11 cellular contexts compared by ENCODE assay signal in the genomic region with DNA sequence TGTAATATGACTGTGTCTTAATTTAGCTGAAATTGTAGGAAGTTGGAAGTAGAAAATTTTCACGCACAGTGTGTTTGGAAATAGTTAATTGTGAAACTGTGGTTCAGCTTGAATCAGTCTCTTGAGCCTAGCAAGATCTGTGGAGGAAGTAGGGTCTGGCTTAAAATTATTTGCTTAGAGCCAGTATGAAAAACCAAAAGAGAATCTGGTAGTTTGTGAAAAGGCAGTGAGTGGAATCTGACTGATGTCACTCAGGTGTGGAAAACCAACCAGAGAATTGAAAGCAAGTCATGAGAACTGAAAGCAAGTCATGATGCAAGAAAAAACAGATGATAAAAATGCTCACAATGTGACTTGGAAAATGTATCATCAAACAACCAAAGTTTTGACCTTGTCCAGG. TPM values are rescaled to one million over a fixed set of nuclear protein-coding genes. Genes with fewer than 3 reads are reported as not detected.
DNase-seq lines count a peak whose midpoint lies in the region; ATAC-seq and TF ChIP-seq lines count a peak whose summit lies in the region.
"Had no signal": no experiment of that assay in that cellular context is flagged by ENCODE, and none has a peak within 500 bp of the region (broad histone marks: within the 10 kb centered on the region; RNA-seq: fewer than 3 reads in every experiment).

No MANE protein-coding gene starts in this region.

- no peak overlapping the region for H3K27ac Mint-ChIP-seq in activated CD8-positive, alpha-beta T cell treated with anti-CD3 and anti-CD28 coated beads for 36 hours
- no peak overlapping the region for H3K27ac Mint-ChIP-seq in activated CD8-positive, alpha-beta T cell treated with anti-CD3 and anti-CD28 coated beads, Interleukin-2, amount 10 ng/mL, durations not matched to agents 7 days and 5 days
- peak overlapping the region; percentile 31 for H3K27ac Mint-ChIP-seq in stimulated activated naive B cell treated with anti-CD40 and anti-IgM and Interleukin-4, amounts not matched to agents 10 μg/mL and 1 μg/mL and 100 μg/mL, for 72 hours
- H3K27ac Mint-ChIP-seq in activated CD4-positive, alpha-beta T cell treated with anti-CD3 and anti-CD28 coated beads, Interleukin-2, amount 10 ng/mL, durations not matched to agents 7 days and 5 days = no peak overlapping the region

- H3K27me3 ChIP-seq in thyroid gland = no peaks in the 10 kb centered on the region

- H3K9me3 Mint-ChIP-seq in activated CD8-positive, alpha-beta T cell treated with anti-CD3 and anti-CD28 coated beads for 36 hours = no peaks in the 10 kb centered on the region
- H3K9me3 Mint-ChIP-seq in activated CD8-positive, alpha-beta T cell treated with anti-CD3 and anti-CD28 coated beads, Interleukin-2, amount 10 ng/mL, durations not matched to agents 7 days and 5 days (ENCODE audit: insufficient read depth) = peaks cover 7% of the 10 kb centered on the region
- H3K9me3 Mint-ChIP-seq in stimulated activated naive B cell treated with anti-CD40 and anti-IgM and Interleukin-4, amounts not matched to agents 10 μg/mL and 1 μg/mL and 100 μg/mL, for 72 hours = no peaks in the 10 kb centered on the region
- H3K9me3 Mint-ChIP-seq in activated CD4-positive, alpha-beta T cell treated with anti-CD3 and anti-CD28 coated beads, Interleukin-2, amount 10 ng/mL, durations not matched to agents 7 days and 5 days = peaks cover 4% of the 10 kb centered on the region

- peaks cover 9% of the 10 kb centered on the region for H3K4me1 Mint-ChIP-seq in activated CD8-positive, alpha-beta T cell treated with anti-CD3 and anti-CD28 coated beads for 36 hours (ENCODE audit: low read depth)
- no peaks in the 10 kb centered on the region for H3K4me1 Mint-ChIP-seq in activated CD8-positive, alpha-beta T cell treated with anti-CD3 and anti-CD28 coated beads, Interleukin-2, amount 10 ng/mL, durations not matched to agents 7 days and 5 days (ENCODE audit: low read depth)
- peaks cover 8 to 16% of the 10 kb centered on the region in 2 donors for H3K4me1 Mint-ChIP-seq in stimulated activated naive B cell treated with anti-CD40 and anti-IgM and Interleukin-4, amounts not matched to agents 10 μg/mL and 1 μg/mL and 100 μg/mL, for 72 hours
- peaks cover 3% of the 10 kb centered on the region for H3K4me1 Mint-ChIP-seq in activated CD4-positive, alpha-beta T cell treated with anti-CD3 and anti-CD28 coated beads, Interleukin-2, amount 10 ng/mL, durations not matched to agents 7 days and 5 days

- no peak overlapping the region for H3K27ac ChIP-seq in thyroid gland

- intact Hi-C loops in activated CD8-positive, alpha-beta T cell treated with anti-CD3 and anti-CD28 coated beads for 36 hours (cut with micrococcal nuclease) = no loop called here
- intact Hi-C loops in thyroid gland (cut with DNase I) = no loop called here

- H3K4me3 ChIP-seq in thyroid gland (replicated peaks in 1 of 3) = no peak overlapping the region

- peaks cover 3% of the 10 kb centered on the region for H3K27me3 Mint-ChIP-seq in activated CD8-positive, alpha-beta T cell treated with anti-CD3 and anti-CD28 coated beads for 36 hours
- H3K27me3 Mint-ChIP-seq in activated CD8-positive, alpha-beta T cell treated with anti-CD3 and anti-CD28 coated beads, Interleukin-2, amount 10 ng/mL, durations not matched to agents 7 days and 5 days (ENCODE audit: low read depth) = peaks cover 2% of the 10 kb centered on the region
- H3K27me3 Mint-ChIP-seq in stimulated activated naive B cell treated with anti-CD40 and anti-IgM and Interleukin-4, amounts not matched to agents 10 μg/mL and 1 μg/mL and 100 μg/mL, for 72 hours = no peaks in the 10 kb centered on the region
- peaks cover 2% of the 10 kb centered on the region for H3K27me3 Mint-ChIP-seq in activated CD4-positive, alpha-beta T cell treated with anti-CD3 and anti-CD28 coated beads, Interleukin-2, amount 10 ng/mL, durations not matched to agents 7 days and 5 days

- H3K36me3 ChIP-seq in thyroid gland = no peaks in the 10 kb centered on the region

- TF ChIP-seq CTCF in activated CD8-positive, alpha-beta T cell treated with anti-CD3 and anti-CD28 coated beads for 36 hours (IDR thresholded peaks at IDR 0.05) = no peak
- TF ChIP-seq CTCF in thyroid gland (IDR thresholded peaks at IDR 0.05) = no peak

- H3K9me3 ChIP-seq in thyroid gland = no peaks in the 10 kb centered on the region

- no peaks in the 10 kb centered on the region for H3K36me3 Mint-ChIP-seq in activated CD8-positive, alpha-beta T cell treated with anti-CD3 and anti-CD28 coated beads for 36 hours (ENCODE audit: low read depth)
- no peaks in the 10 kb centered on the region for H3K36me3 Mint-ChIP-seq in activated CD8-positive, alpha-beta T cell treated with anti-CD3 and anti-CD28 coated beads, Interleukin-2, amount 10 ng/mL, durations not matched to agents 7 days and 5 days (ENCODE audit: low read depth)
- H3K36me3 Mint-ChIP-seq in stimulated activated naive B cell treated with anti-CD40 and anti-IgM and Interleukin-4, amounts not matched to agents 10 μg/mL and 1 μg/mL and 100 μg/mL, for 72 hours = no peaks in the 10 kb centered on the region
- H3K36me3 Mint-ChIP-seq in activated CD4-positive, alpha-beta T cell treated with anti-CD3 and anti-CD28 coated beads, Interleukin-2, amount 10 ng/mL, durations not matched to agents 7 days and 5 days (ENCODE audit: low read depth) = no peaks in the 10 kb centered on the region

- CTCF ChIA-PET in activated CD8-positive, alpha-beta T cell treated with anti-CD3 and anti-CD28 coated beads for 36 hours (lab: Charles Lee) = interaction anchor here (0.9 to 1.2 kb wide), 2 partner anchors 15 kb away, joined by 4 to 5 read pairs; a partner anchor contains a TSS
- CTCF ChIA-PET in activated CD8-positive, alpha-beta T cell treated with anti-CD3 and anti-CD28 coated beads, Interleukin-2, amount 10 ng/mL, durations not matched to agents 7 days and 5 days (lab: Charles Lee) = no interaction called here
- CTCF ChIA-PET in activated CD4-positive, alpha-beta T cell treated with anti-CD3 and anti-CD28 coated beads, Interleukin-2, amount 10 ng/mL, durations not matched to agents 7 days and 5 days (lab: Charles Lee) = no interaction called here

- peak; percentile 55 for ATAC-seq in activated CD8-positive, alpha-beta T cell treated with anti-CD3 and anti-CD28 coated beads for 36 hours
- no peak for ATAC-seq in activated CD8-positive, alpha-beta T cell treated with anti-CD3 and anti-CD28 coated beads, Interleukin-2, amount 10 ng/mL, durations not matched to agents 7 days and 5 days
- peak; percentile 87 for ATAC-seq in HG02610 (IDR thresholded peaks at IDR 0.05; ENCODE audit: unreplicated experiment)
- ATAC-seq in HG03558 (IDR thresholded peaks at IDR 0.05; ENCODE audit: extremely low read depth, unreplicated experiment) = peak; percentile 62
- peak; percentile 82 to 86 for ATAC-seq in stimulated activated naive B cell treated with anti-CD40 and anti-IgM and Interleukin-4, amounts not matched to agents 10 μg/mL and 1 μg/mL and 100 μg/mL, for 72 hours (replicated peaks)

- no peak for DNase-seq in activated CD8-positive, alpha-beta T cell treated with anti-CD3 and anti-CD28 coated beads for 36 hours
- DNase-seq in activated CD8-positive, alpha-beta T cell treated with anti-CD3 and anti-CD28 coated beads, Interleukin-2, amount 10 ng/mL, durations not matched to agents 7 days and 5 days = no peak
- DNase-seq in stimulated activated naive B cell treated with anti-CD40 and anti-IgM and Interleukin-4, amounts not matched to agents 10 μg/mL and 1 μg/mL and 100 μg/mL, for 72 hours = no peak
- no peak for DNase-seq in iPS-NIHi11 (ENCODE audit: low spot score)
- DNase-seq in thyroid gland = no peak
- no peak for DNase-seq in activated CD4-positive, alpha-beta T cell treated with anti-CD3 and anti-CD28 coated beads, Interleukin-2, amount 10 ng/mL, durations not matched to agents 7 days and 5 days
- DNase-seq: caudate nucleus, GF-D8 had no signal

- H3K4me1 ChIP-seq in thyroid gland = no peaks in the 10 kb centered on the region

- WGBS in thyroid gland, 2 donors = 74 to 83% methylated on average over 1 of the region's 1 CpG

- no peak overlapping the region for H3K4me3 Mint-ChIP-seq in activated CD8-positive, alpha-beta T cell treated with anti-CD3 and anti-CD28 coated beads for 36 hours
- no peak overlapping the region for H3K4me3 Mint-ChIP-seq in activated CD8-positive, alpha-beta T cell treated with anti-CD3 and anti-CD28 coated beads, Interleukin-2, amount 10 ng/mL, durations not matched to agents 7 days and 5 days
- H3K4me3 Mint-ChIP-seq in stimulated activated naive B cell treated with anti-CD40 and anti-IgM and Interleukin-4, amounts not matched to agents 10 μg/mL and 1 μg/mL and 100 μg/mL, for 72 hours = peak overlapping the region in 1 of 2 donors; percentile 34
- no peak overlapping the region for H3K4me3 Mint-ChIP-seq in activated CD4-positive, alpha-beta T cell treated with anti-CD3 and anti-CD28 coated beads, Interleukin-2, amount 10 ng/mL, durations not matched to agents 7 days and 5 days

- TF ChIP-seq POLR2A in thyroid gland (IDR thresholded peaks at IDR 0.05) = no peak

- POLR2A ChIA-PET in activated CD8-positive, alpha-beta T cell treated with anti-CD3 and anti-CD28 coated beads for 36 hours (lab: Charles Lee) = no interaction called here
- POLR2A ChIA-PET in activated CD8-positive, alpha-beta T cell treated with anti-CD3 and anti-CD28 coated beads, Interleukin-2, amount 10 ng/mL, durations not matched to agents 7 days and 5 days (lab: Charles Lee) = no interaction called here
- POLR2A ChIA-PET in activated CD4-positive, alpha-beta T cell treated with anti-CD3 and anti-CD28 coated beads, Interleukin-2, amount 10 ng/mL, durations not matched to agents 7 days and 5 days (lab: Charles Lee) = no interaction called here

RNA-seq across cellular contexts. Expression of a gene that starts 11.5 kb away (rescaled TPM):
- not detected for total RNA-seq in activated CD8-positive, alpha-beta T cell treated with anti-CD3 and anti-CD28 coated beads for 36 hours
- not detected for total RNA-seq in activated CD8-positive, alpha-beta T cell treated with anti-CD3 and anti-CD28 coated beads, Interleukin-2, amount 10 ng/mL, durations not matched to agents 7 days and 5 days
- total RNA-seq in thyroid gland = 1 to 10 TPM in 2 of 4 donors, under 1 TPM in 1, not detected in 1; 0.83 to 3.4 (median 2.3) TPM
- not detected for total RNA-seq in activated CD4-positive, alpha-beta T cell treated with anti-CD3 and anti-CD28 coated beads, Interleukin-2, amount 10 ng/mL, durations not matched to agents 7 days and 5 days
- total RNA-seq: glomerular endothelial cell had no signal

RNA-seq across cellular contexts. Expression of a gene that starts 14.9 kb away (rescaled TPM):
- total RNA-seq in activated CD8-positive, alpha-beta T cell treated with anti-CD3 and anti-CD28 coated beads for 36 hours = 1 to 10 TPM; 4.5 TPM
- 1 to 10 TPM; 2.5 to 3.3 TPM for total RNA-seq in activated CD8-positive, alpha-beta T cell treated with anti-CD3 and anti-CD28 coated beads, Interleukin-2, amount 10 ng/mL, durations not matched to agents 7 days and 5 days
- 10 to 100 TPM; 10.6 to 38.7 (median 28.2) TPM for total RNA-seq in thyroid gland
- total RNA-seq in activated CD4-positive, alpha-beta T cell treated with anti-CD3 and anti-CD28 coated beads, Interleukin-2, amount 10 ng/mL, durations not matched to agents 7 days and 5 days = 1 to 10 TPM; 1.2 to 1.8 TPM
